In genomic region chr5:87069311-87069710, GRCh38 we compare ENCODE assay signal across 20 cellular contexts.
"Had no signal": no experiment of that assay in that cellular context is flagged by ENCODE, and none has a peak within 500 bp of the region (broad histone marks: within the 10 kb centered on the region; RNA-seq: fewer than 3 reads in every experiment).

No MANE protein-coding gene starts in this region.

- H3K9me3 ChIP-seq: esophagus muscularis mucosa, gastrocnemius medialis, heart right ventricle, left lung, prostate gland, right lobe of liver, suprapubic skin, thyroid gland had no signal

- H3K9ac ChIP-seq: parathyroid adenoma had no signal

- H3K4me1 Mint-ChIP-seq: nephron progenitor cell had no signal

- H3K27me3 Mint-ChIP-seq: naive B cell, type B pancreatic cell had no signal

- ATAC-seq: gastrocnemius medialis; stimulated activated effector memory CD8-positive, alpha-beta T cell treated with anti-CD3 and anti-CD28 coated beads, Interleukin-12 subunit alpha, Interleukin-12 subunit beta, amount 100 ng/mL, for 72 hours; stimulated activated naive CD8-positive, alpha-beta T cell treated with anti-CD3 and anti-CD28 coated beads, Interleukin-15, Interleukin-2, amounts not matched to agents 100 U/mL and 50 U/mL, for 24 hours had no signal

- H3K27ac Mint-ChIP-seq: stimulated activated effector memory CD8-positive, alpha-beta T cell treated with anti-CD3 and anti-CD28 coated beads, Interleukin-12 subunit alpha, Interleukin-12 subunit beta, amount 100 ng/mL, for 72 hours; type B pancreatic cell had no signal

- H3K36me3 ChIP-seq: esophagus muscularis mucosa, gastrocnemius medialis, heart right ventricle, left lung, prostate gland, right lobe of liver, suprapubic skin, thyroid gland had no signal

- H3K4me3 ChIP-seq: esophagus muscularis mucosa, gastrocnemius medialis, heart right ventricle, left lung, lung, prostate gland, right lobe of liver, suprapubic skin, thyroid gland had no signal

- H3K4me1 ChIP-seq: esophagus muscularis mucosa, gastrocnemius medialis, heart right ventricle, left lung, parathyroid adenoma, prostate gland, right lobe of liver, suprapubic skin, thyroid gland had no signal

- DNase-seq: effector memory CD4-positive, alpha-beta T cell; gastrocnemius medialis; left lung; naive B cell; nephron progenitor cell; right lobe of liver; stimulated activated CD4-positive, alpha-beta T cell treated with anti-CD3 and anti-CD28 coated beads, Interleukin-4, amount 100 ng/mL, for 1 hour; stimulated activated CD8-positive, alpha-beta memory T cell treated with anti-CD3 and anti-CD28 coated beads, Interleukin-4, amount 100 ng/mL, for 48 hours; stimulated activated naive CD8-positive, alpha-beta T cell treated with anti-CD3 and anti-CD28 coated beads, Interleukin-15, Interleukin-2, amounts not matched to agents 100 U/mL and 50 U/mL, for 24 hours had no signal

- H3K36me3 Mint-ChIP-seq: naive B cell; stimulated activated effector memory CD8-positive, alpha-beta T cell treated with anti-CD3 and anti-CD28 coated beads, Interleukin-12 subunit alpha, Interleukin-12 subunit beta, amount 100 ng/mL, for 72 hours; type B pancreatic cell had no signal

- H2AFZ ChIP-seq: parathyroid adenoma had no signal

- H3K27me3 ChIP-seq: esophagus muscularis mucosa, gastrocnemius medialis, heart right ventricle, left lung, right lobe of liver, suprapubic skin, thyroid gland had no signal

- H3K9me3 Mint-ChIP-seq: nephron progenitor cell; stimulated activated effector memory CD8-positive, alpha-beta T cell treated with anti-CD3 and anti-CD28 coated beads, Interleukin-12 subunit alpha, Interleukin-12 subunit beta, amount 100 ng/mL, for 72 hours; type B pancreatic cell had no signal

- FAIRE-seq: urothelium cell line had no signal

- H3K4me3 Mint-ChIP-seq: naive B cell; nephron progenitor cell; stimulated activated effector memory CD8-positive, alpha-beta T cell treated with anti-CD3 and anti-CD28 coated beads, Interleukin-12 subunit alpha, Interleukin-12 subunit beta, amount 100 ng/mL, for 72 hours; type B pancreatic cell had no signal

- H3K79me2 ChIP-seq: parathyroid adenoma had no signal

- H3K27ac ChIP-seq: epithelial cell of prostate, esophagus muscularis mucosa, gastrocnemius medialis, heart right ventricle, left lung, parathyroid adenoma, prostate gland, right lobe of liver, suprapubic skin, thyroid gland had no signal
